Comparison of ENCODE assay signal across 10 cellular contexts in genomic region chr11:118688851-118689502, GRCh38. TPM values are rescaled to one million over a fixed set of nuclear protein-coding genes. Genes with fewer than 3 reads are reported as not detected.
DNase-seq lines count a peak whose midpoint lies in the region; ATAC-seq and TF ChIP-seq lines count a peak whose summit lies in the region.
"Had no signal": no experiment of that assay in that cellular context is flagged by ENCODE, and none has a peak within 500 bp of the region (broad histone marks: within the 10 kb centered on the region; RNA-seq: fewer than 3 reads in every experiment).

No MANE protein-coding gene starts in this region.

- ATAC-seq in psoas muscle (no peak), GM18867 (IDR thresholded peaks at IDR 0.05; ENCODE audit: unreplicated experiment) (no peak), GM18907 (IDR thresholded peaks at IDR 0.05; ENCODE audit: unreplicated experiment) (no peak)

- H3K4me1 ChIP-seq in BLaER1 (peaks cover 56% of the 10 kb centered on the region), PC-9 (replicated peaks; ENCODE audit: insufficient read depth) (peaks cover 5% of the 10 kb centered on the region), fibroblast of lung (ENCODE audit: control insufficient read depth, extremely low read depth, insufficient read depth, low read length) (peaks cover 12% of the 10 kb centered on the region), psoas muscle (peaks cover 11% of the 10 kb centered on the region)

- CTCF ChIA-PET in PC-9 (lab: Charles Lee) = interaction anchor here (0.6 kb wide), 1 partner anchor 312 kb away, joined by 3 read pairs; no protein-coding TSS in a partner anchor

- TF ChIP-seq CTCF in PC-9 (conservative IDR thresholded peaks at IDR 0.05) (no peak), fibroblast of lung (conservative IDR thresholded peaks at IDR 0.05 in 1 of 2, IDR thresholded peaks at IDR 0.05 in 1 of 2; ENCODE audit: low read depth in 1 of 2, low read length in 2 of 2) (no peak), psoas muscle (IDR thresholded peaks at IDR 0.05) (no peak), foreskin fibroblast (IDR thresholded peaks at IDR 0.05; ENCODE audit: low read depth, low read length) (no peak)

- H3K4me3 ChIP-seq in BLaER1 (no peak overlapping the region), PC-9 (no peak overlapping the region), fibroblast of lung (replicated peaks in 1 of 4; ENCODE audit: control extremely low read depth in 1 of 4, insufficient read depth in 1 of 4, low read depth in 3 of 4, low read length in 4 of 4) (no peak overlapping the region), psoas muscle (peak overlapping the region; percentile 69), foreskin fibroblast (ENCODE audit: low read depth in 1 of 2, low read length in 2 of 2) (no peak overlapping the region)

- no peaks in the 10 kb centered on the region for H3F3A ChIP-seq in PC-9 (ENCODE audit: insufficient read depth, low read depth)

- POLR2A ChIA-PET in PC-9 (lab: Charles Lee; ENCODE audit: unreplicated experiment) = no interaction called here

- peak in 1 of 2 experiments; percentile 23 for DNase-seq in PC-9
- no peak for DNase-seq in fibroblast of lung (ENCODE audit: low read depth in 2 of 2)
- peak in 1 of 2 donors; percentile 54 for DNase-seq in psoas muscle
- DNase-seq in NCI-H1930 (lab: John Stamatoyannopoulos, UW) = no peak
- DNase-seq in foreskin fibroblast = no peak

- H4K20me1 ChIP-seq in BLaER1 (peaks cover 19% of the 10 kb centered on the region), PC-9 (ENCODE audit: insufficient read depth) (no peaks in the 10 kb centered on the region), fibroblast of lung (ENCODE audit: control insufficient read depth, extremely low read depth, insufficient read depth, low read length) (no peaks in the 10 kb centered on the region)

- H3K36me3 ChIP-seq in BLaER1 (no peaks in the 10 kb centered on the region), PC-9 (ENCODE audit: low read depth) (no peaks in the 10 kb centered on the region), fibroblast of lung (ENCODE audit: control insufficient read depth, insufficient read depth, low read length) (no peaks in the 10 kb centered on the region), psoas muscle (ENCODE audit: insufficient read depth in 1 of 2, low read depth in 1 of 2) (no peaks in the 10 kb centered on the region)

- H3K4me2 ChIP-seq in BLaER1 (peak overlapping the region; percentile 95), PC-9 (peak overlapping the region; percentile 98), fibroblast of lung (ENCODE audit: extremely low read depth, insufficient read depth, low read length) (peak overlapping the region; percentile 64)

- no peak overlapping the region for H3K9ac ChIP-seq in BLaER1
- no peak overlapping the region for H3K9ac ChIP-seq in fibroblast of lung (ENCODE audit: insufficient read depth, low read length)

- H3K9me3 ChIP-seq in BLaER1 (no peaks in the 10 kb centered on the region), PC-9 (ENCODE audit: insufficient read depth, low read depth) (no peaks in the 10 kb centered on the region), fibroblast of lung (ENCODE audit: control insufficient read depth, insufficient read depth, low read depth, low read length) (no peaks in the 10 kb centered on the region), psoas muscle (no peaks in the 10 kb centered on the region)

- intact Hi-C loops in PC-9 (cut with micrococcal nuclease; ENCODE audit: unreplicated experiment) = no loop called here
- intact Hi-C loops in psoas muscle (cut with DNase I) = loop anchor here in 1 of 2 donors (5.0 kb wide), 1 partner anchor 103 kb away; the partner anchor contains the start of gene DDX6

- BruUV-seq in PC-9 (replicated peaks; lab: Mats Ljungman, UMichigan) = no TSS peak

- H3K79me2 ChIP-seq in PC-9 (ENCODE audit: low read depth) (no peaks in the 10 kb centered on the region), fibroblast of lung (ENCODE audit: control insufficient read depth, insufficient read depth, low read length) (no peaks in the 10 kb centered on the region)

- H3K27me3 ChIP-seq in BLaER1 (no peaks in the 10 kb centered on the region), PC-9 (ENCODE audit: insufficient read depth, low read depth) (no peaks in the 10 kb centered on the region), fibroblast of lung (ENCODE audit: control insufficient read depth, insufficient read depth, low read length) (peaks cover 7% of the 10 kb centered on the region), psoas muscle (ENCODE audit: insufficient read depth in 3 of 3, low read length in 2 of 3) (no peaks in the 10 kb centered on the region)

- no peak overlapping the region for H3K27ac ChIP-seq in BLaER1
- H3K27ac ChIP-seq in PC-9 = no peak overlapping the region
- no peak overlapping the region for H3K27ac ChIP-seq in fibroblast of lung (ENCODE audit: insufficient read depth, low read length)
- H3K27ac ChIP-seq in psoas muscle = no peak overlapping the region

- H2AFZ ChIP-seq in PC-9 = no peak overlapping the region
- H2AFZ ChIP-seq in fibroblast of lung (ENCODE audit: low read length) = peak overlapping the region; percentile 75

- no peaks in the 10 kb centered on the region for H3K9me2 ChIP-seq in PC-9 (ENCODE audit: insufficient read depth)

- WGBS in psoas muscle, 3 donors = 81 to 91% (median 86%) methylated on average over 33 to 41 of the region's 41 CpGs

RNA-seq across cellular contexts. Expression of gene TREH, which starts 9.5 kb away (rescaled TPM):
- total RNA-seq in PC-9 (2021) = not detected in 2 replicates
- not detected in 2 replicates for total RNA-seq in fibroblast of lung
- polyA plus RNA-seq in fibroblast of lung = not detected in 2 replicates
- polyA plus RNA-seq in fibroblast of lung (2012) = 0.20 and 0.31 TPM in 2 replicates
- not detected in 2 replicates for polyA minus RNA-seq in fibroblast of lung (ENCODE audit: low replicate concordance)
- not detected for total RNA-seq in psoas muscle
- under 1 TPM; 0.17 to 0.23 (median 0.17) TPM for polyA plus RNA-seq in psoas muscle
- total RNA-seq: Daoy, dermis microvascular lymphatic vessel endothelial cell had no signal
